14 cellular contexts compared by ENCODE assay signal in the genomic region with DNA sequence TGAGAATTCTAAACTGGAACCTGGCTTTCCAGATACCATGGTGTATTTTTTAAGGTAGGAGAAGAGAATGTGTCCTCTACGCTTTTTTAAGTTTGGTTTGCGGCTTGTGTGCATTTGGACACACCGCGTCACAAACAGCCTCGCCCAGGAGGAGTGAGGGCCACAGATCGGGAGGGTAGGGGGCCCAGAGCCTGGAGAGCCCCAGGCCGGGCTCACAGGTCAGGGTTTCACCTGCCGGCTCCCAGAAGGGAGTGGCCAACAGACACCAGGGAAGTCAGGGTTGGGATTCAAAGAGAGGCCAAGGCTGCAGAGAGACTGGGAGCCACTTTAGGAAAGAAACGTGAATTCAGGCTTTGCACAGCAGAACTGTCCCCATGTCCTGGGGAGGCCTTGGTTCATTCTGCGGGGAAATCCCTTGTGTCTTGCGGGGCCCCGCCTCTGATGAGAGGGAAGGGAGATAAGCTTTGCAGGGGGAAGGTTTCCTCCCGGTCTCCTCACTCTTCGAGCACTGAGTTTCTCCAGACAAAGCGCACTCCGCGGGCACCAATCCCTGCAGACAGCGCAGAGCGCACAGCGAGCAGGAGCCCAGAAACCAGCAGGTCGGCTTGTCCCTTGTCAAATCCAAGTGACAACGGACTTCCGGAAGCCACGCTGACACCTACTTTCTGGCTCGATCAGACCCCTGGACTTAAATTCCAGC. TPM values are rescaled to one million over a fixed set of nuclear protein-coding genes. Genes with fewer than 3 reads are reported as not detected.
A peak's percentile ranks its signal among the peaks of the same experiment; 100 is the strongest.
DNase-seq lines count a peak whose midpoint lies in the region; ATAC-seq and TF ChIP-seq lines count a peak whose summit lies in the region.
"Had no signal": no experiment of that assay in that cellular context is flagged by ENCODE, and none has a peak within 500 bp of the region (broad histone marks: within the 10 kb centered on the region; RNA-seq: fewer than 3 reads in every experiment).

No MANE protein-coding gene starts in this region.

- H3K4me3 Mint-ChIP-seq in central memory CD8-positive, alpha-beta T cell = peak overlapping the region; percentile 70

- H3K4me3 ChIP-seq in right atrium auricular region (peak overlapping the region in 1 of 2 donors; percentile 81), muscle layer of duodenum (ENCODE audit: low read depth in 1 of 2, low read length in 2 of 2) (peak overlapping the region; percentile 70 to 75), uterus (no peak overlapping the region), HAP-1 (no peak overlapping the region)

- H3K27me3 ChIP-seq in right atrium auricular region (no peaks in the 10 kb centered on the region), muscle layer of duodenum (ENCODE audit: low read depth, low read length) (no peaks in the 10 kb centered on the region), uterus (no peaks in the 10 kb centered on the region), HAP-1 (ENCODE audit: low read depth) (no peaks in the 10 kb centered on the region)

- H3K27ac Mint-ChIP-seq in central memory CD8-positive, alpha-beta T cell (ENCODE audit: low read depth) = no peak overlapping the region

- in situ Hi-C loops in HAP-1 (cut with MboI; ENCODE audit: low sequenced_read_pairs) = no loop called here

- H3K9me3 ChIP-seq in right atrium auricular region (no peaks in the 10 kb centered on the region), muscle layer of duodenum (ENCODE audit: control insufficient read depth in 1 of 2, low read length in 2 of 2) (no peaks in the 10 kb centered on the region), uterus (no peaks in the 10 kb centered on the region), HAP-1 (peaks cover 5% of the 10 kb centered on the region; the same call in 1 of the 2 replicates)

- no peak for TF ChIP-seq POLR2A in uterus (IDR thresholded peaks at IDR 0.05)

- no peak for ATAC-seq in Right ventricle myocardium superior (ENCODE audit: poor library complexity)
- ATAC-seq in central memory CD8-positive, alpha-beta T cell (replicated peaks; ENCODE audit: extremely low read depth, poor library complexity, severe bottlenecking) = no peak
- ATAC-seq: HCT116 had no signal

- intact Hi-C loops in Right ventricle myocardium superior (cut with DNase I) = no loop called here
- intact Hi-C loops in uterus (cut with DNase I; ENCODE audit: low total_unique reads) = loop anchor here (5.0 kb wide), 1 partner anchor 34 kb away; no protein-coding TSS in a partner anchor

- peaks cover 2% of the 10 kb centered on the region for H3K36me3 Mint-ChIP-seq in central memory CD8-positive, alpha-beta T cell (ENCODE audit: insufficient read depth)

- peak overlapping the region; percentile 90 to 99 for H3K27ac ChIP-seq in right atrium auricular region
- H3K27ac ChIP-seq in muscle layer of duodenum (ENCODE audit: low read length) = no peak overlapping the region
- peak overlapping the region; percentile 97 to 99 for H3K27ac ChIP-seq in uterus

- H3K36me3 ChIP-seq in right atrium auricular region (peaks cover 7% of the 10 kb centered on the region), muscle layer of duodenum (ENCODE audit: control insufficient read depth in 1 of 2, insufficient read depth in 2 of 2, low read length in 2 of 2) (peaks cover 0 to 1% of the 10 kb centered on the region in 2 donors), uterus (no peaks in the 10 kb centered on the region), HAP-1 (replicated peaks) (peaks cover 18% of the 10 kb centered on the region)

- H3K27me3 Mint-ChIP-seq in central memory CD8-positive, alpha-beta T cell = peaks cover 50% of the 10 kb centered on the region

- H3K4me1 ChIP-seq in right atrium auricular region (peaks cover 0 to 35% of the 10 kb centered on the region in 2 donors), muscle layer of duodenum (ENCODE audit: control insufficient read depth in 1 of 2, insufficient read depth in 2 of 2, low read length in 2 of 2) (peaks cover 0 to 38% of the 10 kb centered on the region in 2 donors), uterus (peaks cover 0 to 14% of the 10 kb centered on the region in 2 donors), HAP-1 (peaks cover 6% of the 10 kb centered on the region)

- DNase-seq in right atrium auricular region (ENCODE audit: low spot score) (no peak), Right ventricle myocardium superior (no peak), uterus (peak in 1 of 2 donors; percentile 13), HuH-7.5 (ENCODE audit: low spot score) (no peak), HAP-1 (ENCODE audit: low spot score in 2 of 2) (no peak)
- DNase-seq in central memory CD8-positive, alpha-beta T cell (ENCODE audit: low spot score in 2 of 2) = no peak
- no peak for DNase-seq in activated CD4-positive, alpha-beta T cell treated with anti-CD3 and anti-CD28 coated beads for 4 hours
- DNase-seq: activated CD4-positive, alpha-beta T cell treated with anti-CD3 and anti-CD28 coated beads, Interleukin-2, amount 50 U/mL, for 4 hours; C1 segment of cervical spinal cord; esophagus squamous epithelium; NCI-H446 treated with DMSO at 0.1 percent for 48 hours had no signal

- H3K4me1 Mint-ChIP-seq in central memory CD8-positive, alpha-beta T cell = peaks cover 10% of the 10 kb centered on the region

- TF ChIP-seq CTCF in right atrium auricular region (IDR thresholded peaks at IDR 0.05) (no peak), uterus (IDR thresholded peaks at IDR 0.05) (no peak)

- H3K9me3 Mint-ChIP-seq in central memory CD8-positive, alpha-beta T cell = no peaks in the 10 kb centered on the region

RNA-seq across cellular contexts. Expression of a gene that starts 2.0 kb away (rescaled TPM):
- total RNA-seq in right atrium auricular region = 100 to 1,000 TPM; 158 to 337 TPM
- total RNA-seq in Right ventricle myocardium superior = 94.6 TPM
- total RNA-seq in uterus = 100 to 1,000 TPM; 222 to 456 (median 280) TPM

RNA-seq across cellular contexts. Expression of a gene that starts 51.9 kb away (rescaled TPM):
- total RNA-seq in right atrium auricular region = 1 to 10 TPM in 1 of 2 donors, under 1 TPM in 1; 0.82 to 3.9 TPM
- total RNA-seq in Right ventricle myocardium superior = 0.91 TPM
- total RNA-seq in uterus = not detected
- total RNA-seq: renal cortical epithelial cell had no signal

Comparison
In these comparisons a context has a peak if more than half of its experiments do, and no peak if none do; other contexts are left out.
1. H3K4me3 ChIP-seq: peak in muscle layer of duodenum (2 of 2); none in uterus (0 of 2) and HAP-1 (single experiment).